In genomic region chr10:97771913-97772823, GRCh38 we compare ENCODE assay signal across 9 cellular contexts. TPM values are rescaled to one million over a fixed set of nuclear protein-coding genes. Genes with fewer than 3 reads are reported as not detected.
DNase-seq lines count a peak whose midpoint lies in the region; ATAC-seq, FAIRE-seq and TF ChIP-seq lines count a peak whose summit lies in the region.
"Had no signal": no experiment of that assay in that cellular context is flagged by ENCODE, and none has a peak within 500 bp of the region (broad histone marks: within the 10 kb centered on the region; RNA-seq: fewer than 3 reads in every experiment).

SFRP5 (minus strand) TSS chr10:97771999; CDS start chr10:97771833, 166 bp downstream.

- H3K79me2 ChIP-seq in keratinocyte (ENCODE audit: control insufficient read depth, insufficient read depth, low read length): no peaks in the 10 kb centered on the region

- no peaks in the 10 kb centered on the region for H3K36me3 Mint-ChIP-seq in T-helper 2 cell treated with Interferon-gamma antibody and Interleukin-4, amounts not matched to agents 5 μg/mL and 100 μg/mL, for 36 hours (ENCODE audit: low read depth)
- peaks cover 5% of the 10 kb centered on the region for H3K36me3 Mint-ChIP-seq in stimulated activated effector memory CD8-positive, alpha-beta T cell treated with anti-CD3 and anti-CD28 coated beads, Interleukin-12 subunit alpha, Interleukin-12 subunit beta, amount 100 ng/mL, for 72 hours

- no peak for FAIRE-seq in keratinocyte (lab: Jason Lieb, UNC)

- H3K36me3 ChIP-seq in keratinocyte (ENCODE audit: control insufficient read depth in 2 of 2, extremely low read depth in 1 of 2, insufficient read depth in 2 of 2, low read length in 2 of 2): peaks cover 0 to 2% of the 10 kb centered on the region in 2 experiments

- no peaks in the 10 kb centered on the region for H3K9me1 ChIP-seq in keratinocyte (ENCODE audit: control insufficient read depth, extremely low read depth, insufficient read depth, low read length)

- no peaks in the 10 kb centered on the region for H4K20me1 ChIP-seq in keratinocyte (ENCODE audit: control insufficient read depth, extremely low read depth, insufficient read depth, low read length)

- peaks cover 40% of the 10 kb centered on the region for H3K27me3 ChIP-seq in keratinocyte (ENCODE audit: control insufficient read depth, extremely low read depth, insufficient read depth, low read length)

- H3K9me3 Mint-ChIP-seq in T-helper 2 cell treated with Interferon-gamma antibody and Interleukin-4, amounts not matched to agents 5 μg/mL and 100 μg/mL, for 36 hours: no peaks in the 10 kb centered on the region
- H3K9me3 Mint-ChIP-seq in stimulated activated effector memory CD8-positive, alpha-beta T cell treated with anti-CD3 and anti-CD28 coated beads, Interleukin-12 subunit alpha, Interleukin-12 subunit beta, amount 100 ng/mL, for 72 hours: no peaks in the 10 kb centered on the region

- peaks cover 46% of the 10 kb centered on the region for H3K27me3 Mint-ChIP-seq in T-helper 2 cell treated with Interferon-gamma antibody and Interleukin-4, amounts not matched to agents 5 μg/mL and 100 μg/mL, for 36 hours (ENCODE audit: low read depth)

- no peak within 1 kb of the TSS for H3K27ac ChIP-seq in keratinocyte (ENCODE audit: control insufficient read depth, insufficient read depth, low read length)

- peak within 1 kb of the TSS; percentile 56 for H3K4me2 ChIP-seq in keratinocyte (ENCODE audit: control insufficient read depth, extremely low read depth, insufficient read depth, low read depth, low read length)

- POLR2A ChIA-PET in HEK293T (lab: Yijun Ruan, JAX): no interaction called here

- peaks cover 2% of the 10 kb centered on the region for H3K4me1 Mint-ChIP-seq in T-helper 2 cell treated with Interferon-gamma antibody and Interleukin-4, amounts not matched to agents 5 μg/mL and 100 μg/mL, for 36 hours (ENCODE audit: low read depth)
- H3K4me1 Mint-ChIP-seq in stimulated activated effector memory CD8-positive, alpha-beta T cell treated with anti-CD3 and anti-CD28 coated beads, Interleukin-12 subunit alpha, Interleukin-12 subunit beta, amount 100 ng/mL, for 72 hours: peaks cover 21% of the 10 kb centered on the region

- ATAC-seq in stimulated activated effector memory CD8-positive, alpha-beta T cell treated with anti-CD3 and anti-CD28 coated beads, Interleukin-12 subunit alpha, Interleukin-12 subunit beta, amount 100 ng/mL, for 72 hours: no peak
- no peak for ATAC-seq in GM21619 (IDR thresholded peaks at IDR 0.05; ENCODE audit: unreplicated experiment)

- in situ Hi-C loops in astrocyte of the cerebellum (cut with HindIII; ENCODE audit: low sequenced_read_pairs): no loop called here

- CTCF ChIA-PET in HEK293T (lab: Yijun Ruan, JAX): interaction anchor here (0.9 to 1.1 kb wide), 2 partner anchors 9 to 20 kb away, joined by 3 to 4 read pairs; no protein-coding TSS in a partner anchor

- no peak within 1 kb of the TSS for H3K9ac ChIP-seq in keratinocyte (ENCODE audit: control insufficient read depth, extremely low read depth, insufficient read depth, low read length)

- no peak for TF ChIP-seq CTCF in astrocyte of the cerebellum (IDR thresholded peaks at IDR 0.05; ENCODE audit: low read depth, low read length, missing control alignments)
- no peak for TF ChIP-seq CTCF in keratinocyte (optimal IDR thresholded peaks at IDR 0.05 in 1 of 3, IDR thresholded peaks at IDR 0.05 in 1 of 3, conservative IDR thresholded peaks at IDR 0.05 in 1 of 3; ENCODE audit: extremely low read depth in 1 of 3, insufficient read depth in 2 of 3, low read length in 3 of 3)

- no peak within 1 kb of the TSS for H3K27ac Mint-ChIP-seq in T-helper 2 cell treated with Interferon-gamma antibody and Interleukin-4, amounts not matched to agents 5 μg/mL and 100 μg/mL, for 36 hours
- H3K27ac Mint-ChIP-seq in stimulated activated effector memory CD8-positive, alpha-beta T cell treated with anti-CD3 and anti-CD28 coated beads, Interleukin-12 subunit alpha, Interleukin-12 subunit beta, amount 100 ng/mL, for 72 hours: no peak within 1 kb of the TSS

- H2AFZ ChIP-seq in keratinocyte (ENCODE audit: control insufficient read depth, low read length): peak within 1 kb of the TSS; percentile 16

- no peaks in the 10 kb centered on the region for H3K9me3 ChIP-seq in keratinocyte (ENCODE audit: control insufficient read depth, low read depth, low read length)

- H3K4me1 ChIP-seq in keratinocyte (ENCODE audit: control insufficient read depth, extremely low read depth, insufficient read depth, low read length): peaks cover 3% of the 10 kb centered on the region

- H3K4me3 Mint-ChIP-seq in T-helper 2 cell treated with Interferon-gamma antibody and Interleukin-4, amounts not matched to agents 5 μg/mL and 100 μg/mL, for 36 hours: peak within 1 kb of the TSS; percentile 44
- H3K4me3 Mint-ChIP-seq in stimulated activated effector memory CD8-positive, alpha-beta T cell treated with anti-CD3 and anti-CD28 coated beads, Interleukin-12 subunit alpha, Interleukin-12 subunit beta, amount 100 ng/mL, for 72 hours: peak within 1 kb of the TSS; percentile 54

- DNase-seq in T-helper 2 cell treated with Interferon-gamma antibody and Interleukin-4, amounts not matched to agents 5 μg/mL and 100 μg/mL, for 36 hours (ENCODE audit: low spot score): no peak
- DNase-seq in T-helper 2 cell (no peak), astrocyte of the cerebellum (ENCODE audit: low read depth) (no peak), keratinocyte (ENCODE audit: low read depth, low spot score) (no peak), HCEC 1CT (no peak), HEK293T (ENCODE audit: extremely low spot score) (no peak)
- DNase-seq in stimulated activated effector memory CD8-positive, alpha-beta T cell treated with anti-CD3 and anti-CD28 coated beads, Interleukin-12 subunit alpha, Interleukin-12 subunit beta, amount 100 ng/mL, for 72 hours (ENCODE audit: low spot score in 2 of 2): no peak

- H3K4me3 ChIP-seq in astrocyte of the cerebellum (ENCODE audit: low read depth, low read length): peak within 1 kb of the TSS; percentile 12
- peak within 1 kb of the TSS in 1 of 3 experiments; percentile 47 for H3K4me3 ChIP-seq in keratinocyte (ENCODE audit: control insufficient read depth in 2 of 3, extremely low read depth in 1 of 3, insufficient read depth in 2 of 3, low read depth in 1 of 3, low read length in 3 of 3)

- dilution Hi-C loops in keratinocyte (cut with MboI; ENCODE audit: extremely low pct_ligation_motif_present, low sequenced_read_pairs): loop anchor here (25.0 kb wide), 1 partner anchor 90 kb away; no protein-coding TSS in a partner anchor

TF ChIP-seq in HEK293T, 16 proteins besides CTCF, POLR2A, EP300 and RAD21:
- no peak for TF ChIP-seq BHLHE40 (IDR thresholded peaks at IDR 0.05; ENCODE audit: borderline replicate concordance)

RNA-seq across cellular contexts. Expression of gene SFRP5, which starts in this region (rescaled TPM):
- not detected in 3 replicates for polyA plus RNA-seq in keratinocyte
- polyA plus RNA-seq in keratinocyte (2011; ENCODE audit: low read depth): not detected
- polyA plus RNA-seq in keratinocyte (2011; cell fraction: cytosol; rRNA removed): not detected in 2 replicates
- not detected in 2 replicates for polyA plus RNA-seq in keratinocyte (2011; cell fraction: nucleus; rRNA removed)
- polyA plus RNA-seq in keratinocyte (2012; ENCODE audit: low replicate concordance): 0.11 TPM in 1 of 2 replicates, not detected in the other
- polyA minus RNA-seq in keratinocyte: not detected in 3 replicates
- not detected for polyA minus RNA-seq in keratinocyte (2011; cell fraction: cytosol; rRNA and poly(A)+ RNA removed)
- polyA minus RNA-seq in keratinocyte (2011; cell fraction: nucleus; rRNA and poly(A)+ RNA removed): not detected in 2 replicates
- polyA plus RNA-seq: BJ had no signal
